8 cellular contexts compared by ENCODE assay signal in the genomic region with DNA sequence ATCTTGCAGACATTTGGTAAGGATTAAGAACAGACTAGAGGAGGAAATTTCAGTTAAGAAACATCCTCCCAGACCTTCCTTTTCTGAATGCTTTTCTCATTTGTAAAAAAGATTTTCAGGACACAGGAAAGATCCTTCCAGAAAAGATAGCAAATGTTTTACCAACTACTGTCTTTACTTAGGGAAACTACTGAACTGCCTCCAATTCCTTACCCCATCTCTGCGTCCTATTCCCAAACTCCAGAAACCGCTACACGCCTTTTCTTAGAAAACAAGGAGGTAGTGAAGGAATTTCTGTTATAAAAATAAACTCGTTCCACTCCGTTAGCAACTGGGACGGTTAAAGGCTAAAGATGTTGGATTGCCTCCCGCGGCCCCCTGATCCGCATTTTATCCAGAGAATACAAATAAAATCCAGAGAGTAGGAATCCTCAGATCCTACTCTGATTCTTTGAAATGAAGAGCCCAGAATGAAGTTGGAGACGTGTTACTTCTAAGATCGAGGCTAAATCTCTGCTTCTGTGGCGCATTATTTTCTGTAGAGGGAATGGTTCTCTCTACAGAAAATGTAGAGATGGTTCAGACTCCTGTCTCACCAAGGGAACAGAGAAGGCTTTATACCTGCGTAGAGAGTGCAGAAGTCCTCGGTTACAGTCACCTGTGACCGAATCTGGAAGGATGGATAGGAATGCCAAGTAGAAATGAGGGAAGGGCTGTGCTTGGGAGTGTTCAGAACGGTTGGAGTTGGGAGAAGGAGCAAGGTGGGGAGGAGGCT.
DNase-seq lines count a peak whose midpoint lies in the region; ATAC-seq and TF ChIP-seq lines count a peak whose summit lies in the region.

No MANE protein-coding gene starts in this region.

- peaks cover 12% of the 10 kb centered on the region for H3K4me1 ChIP-seq in vagina

- no peaks in the 10 kb centered on the region; the same call in 1 of the 2 replicates for H3K27me3 ChIP-seq in BJ (ENCODE audit: control insufficient read depth, insufficient read depth, low read length)
- H3K27me3 ChIP-seq in vagina = no peaks in the 10 kb centered on the region

- no peak for TF ChIP-seq CTCF in BJ (IDR thresholded peaks at IDR 0.05; ENCODE audit: insufficient read depth, low read depth, low read length)
- TF ChIP-seq CTCF in vagina (IDR thresholded peaks at IDR 0.05) = no peak

- TF ChIP-seq POLR2A in vagina (IDR thresholded peaks at IDR 0.05) = no peak

- H3K36me3 Mint-ChIP-seq in activated naive CD8-positive, alpha-beta T cell treated with anti-CD3 and anti-CD28 coated beads for 36 hours = peaks cover 8% of the 10 kb centered on the region

- peaks cover 5% of the 10 kb centered on the region for H3K9me3 Mint-ChIP-seq in activated naive CD8-positive, alpha-beta T cell treated with anti-CD3 and anti-CD28 coated beads for 36 hours

- H3K4me1 Mint-ChIP-seq in activated naive CD8-positive, alpha-beta T cell treated with anti-CD3 and anti-CD28 coated beads for 36 hours = peaks cover 24% of the 10 kb centered on the region

- H3K4me3 Mint-ChIP-seq in activated naive CD8-positive, alpha-beta T cell treated with anti-CD3 and anti-CD28 coated beads for 36 hours = peak overlapping the region; percentile 77

- peak overlapping the region; percentile 34 for H3K4me3 ChIP-seq in BJ (ENCODE audit: low read depth, low read length)
- peak overlapping the region; percentile 36 for H3K4me3 ChIP-seq in vagina

- H3K36me3 ChIP-seq in BJ (ENCODE audit: control insufficient read depth, insufficient read depth, low read length) = no peaks in the 10 kb centered on the region
- H3K36me3 ChIP-seq in vagina = no peaks in the 10 kb centered on the region

- intact Hi-C loops in vagina (cut with DNase I) = no loop called here

- peak overlapping the region; percentile 64 for H3K27ac ChIP-seq in vagina

- CTCF ChIA-PET in BJ (lab: Yijun Ruan, JAX) = interaction anchor here (0.9 kb wide), 1 partner anchor 302 kb away, joined by 3 read pairs; no protein-coding TSS in a partner anchor

- DNase-seq in BJ (ENCODE audit: low read depth) (no peak), HS-5 (ENCODE audit: low read depth) (peak; percentile 14), kidney glomerular epithelial cell (lab: John Stamatoyannopoulos, UW) (peak; percentile 48), vagina (ENCODE audit: extremely low spot score in 2 of 2) (no peak), SIG-M5 treated with dmso at 0.1 percent for 504 hours (lab: John Stamatoyannopoulos, UW; ENCODE audit: unreplicated experiment) (no peak)
- no peak for DNase-seq in activated naive CD8-positive, alpha-beta T cell treated with anti-CD3 and anti-CD28 coated beads for 36 hours

- H3K27ac Mint-ChIP-seq in activated naive CD8-positive, alpha-beta T cell treated with anti-CD3 and anti-CD28 coated beads for 36 hours = peak overlapping the region; percentile 80

- POLR2A ChIA-PET in BJ (lab: Charles Lee) = no interaction called here

- no peaks in the 10 kb centered on the region for H3K9me3 ChIP-seq in vagina

- peaks cover 85% of the 10 kb centered on the region for H3K27me3 Mint-ChIP-seq in activated naive CD8-positive, alpha-beta T cell treated with anti-CD3 and anti-CD28 coated beads for 36 hours

- no peak for ATAC-seq in HG02938 (IDR thresholded peaks at IDR 0.05; ENCODE audit: unreplicated experiment)
- ATAC-seq in GM21526 (IDR thresholded peaks at IDR 0.05; ENCODE audit: low FRiP score, unreplicated experiment) = no peak

Comparison
In these comparisons a context has a peak if more than half of its experiments do, and no peak if none do; other contexts are left out.
1. DNase-seq: peak in HS-5 (single experiment) and kidney glomerular epithelial cell (single experiment); none in BJ (single experiment), activated naive CD8-positive, alpha-beta T cell treated with anti-CD3 and anti-CD28 coated beads for 36 hours (single experiment), vagina (0 of 2) and SIG-M5 treated with dmso at 0.1 percent for 504 hours (single experiment).